8 cellular contexts compared by ENCODE assay signal in genomic region chr6:79233611-79234149, GRCh38. TPM values are rescaled to one million over a fixed set of nuclear protein-coding genes. Genes with fewer than 3 reads are reported as not detected.
A peak's percentile ranks its signal among the peaks of the same experiment; 100 is the strongest.
DNase-seq lines count a peak whose midpoint lies in the region; ATAC-seq, FAIRE-seq and TF ChIP-seq lines count a peak whose summit lies in the region.

No MANE protein-coding gene starts in this region.

- H3K27me3 ChIP-seq in right cardiac atrium (ENCODE audit: control insufficient read depth, insufficient read depth) (no peaks in the 10 kb centered on the region), uterus (no peaks in the 10 kb centered on the region)

- H3K4me1 ChIP-seq in right cardiac atrium (ENCODE audit: control insufficient read depth, insufficient read depth, low read length) (no peaks in the 10 kb centered on the region), uterus (peaks cover 0 to 4% of the 10 kb centered on the region in 2 donors)

- H3K4me3 ChIP-seq in right cardiac atrium (ENCODE audit: low read length), result peak overlapping the region; percentile 72
- peak overlapping the region; percentile 63 to 67 for H3K4me3 ChIP-seq in uterus

- TF ChIP-seq POLR2A in GM12892 (IDR thresholded peaks at IDR 0.05; ENCODE audit: low read depth, low read length), result peak; percentile 80; the same call in 1 of the 2 replicates
- TF ChIP-seq POLR2A in uterus (IDR thresholded peaks at IDR 0.05), result peak; percentile 53 to 59

- peak; percentile 20 to 50 (median 29) for TF ChIP-seq CTCF in uterus (IDR thresholded peaks at IDR 0.05)

- H3K27ac ChIP-seq in angular gyrus (ENCODE audit: low read depth, low read length), result peak overlapping the region; percentile 88
- peak overlapping the region; percentile 88 for H3K27ac ChIP-seq in right cardiac atrium (ENCODE audit: low read length)
- H3K27ac ChIP-seq in uterus, result peak overlapping the region; percentile 88 to 91

- WGBS in right cardiac atrium, result under 1% methylated on average over 41 of the region's 41 CpGs

- intact Hi-C loops in right cardiac atrium (cut with DNase I), result loop anchor here in 2 of 4 donors (5.0 kb wide), 1 partner anchor 156 kb away; the partner anchor contains the start of gene PHIP (in 2 of the 2)
- intact Hi-C loops in uterus (cut with DNase I; ENCODE audit: low total_unique reads), result no loop called here

- FAIRE-seq in GM12892 (lab: Jason Lieb, UNC), result peak; percentile 79

- H3K9me3 ChIP-seq in right cardiac atrium (ENCODE audit: control insufficient read depth, low read length), result no peaks in the 10 kb centered on the region
- no peaks in the 10 kb centered on the region for H3K9me3 ChIP-seq in uterus

- no peaks in the 10 kb centered on the region for H3K36me3 ChIP-seq in uterus

- DNase-seq in GM12892 (ENCODE audit: insufficient read length) (peak; percentile 71), NCI-H1436 (lab: John Stamatoyannopoulos, UW) (peak; percentile 69), T-helper 1 cell (peak; percentile 32 to 78 (median 41)), right cardiac atrium (peak; percentile 95 to 97 (median 96)), pulmonary artery endothelial cell (ENCODE audit: low read depth, low spot score) (peak; percentile 64), uterus (peak; percentile 79)

- ATAC-seq in HG02840 (IDR thresholded peaks at IDR 0.05; ENCODE audit: low FRiP score, unreplicated experiment) (peak; percentile 65), right cardiac atrium (peak; percentile 97 to 98)

RNA-seq across cellular contexts. Expression of gene HMGN3, which starts 0.8 kb away (rescaled TPM):
- 202 TPM for polyA plus RNA-seq in GM12892 (2012; ENCODE audit: missing spikeins)
- total RNA-seq in right cardiac atrium (100 to 1,000 TPM; 131 to 198 (median 169) TPM), pulmonary artery endothelial cell (72.7 and 81.4 TPM in 2 replicates), uterus (10 to 100 TPM; 45.1 to 77.6 (median 59.4) TPM)
- 246 TPM for polyA plus RNA-seq in right cardiac atrium

Comparison
In these comparisons a context has a peak if more than half of its experiments do, and no peak if none do; other contexts are left out.
1. Peak in every context shown above with its lines: DNase-seq, ATAC-seq, H3K4me3 ChIP-seq and H3K27ac ChIP-seq.
2. DNase-seq: peak in every context shown above with its lines; median percentile 96 in right cardiac atrium; 79 in uterus; 71 in GM12892; 69 in NCI-H1436; 64 in pulmonary artery endothelial cell; 41 in T-helper 1 cell.